14 cellular contexts compared by ENCODE assay signal in genomic region chr4:107392380-107392779, GRCh38.
DNase-seq lines count a peak whose midpoint lies in the region; TF ChIP-seq lines count a peak whose summit lies in the region.
"Had no signal": no experiment of that assay in that cellular context is flagged by ENCODE, and none has a peak within 500 bp of the region (broad histone marks: within the 10 kb centered on the region; RNA-seq: fewer than 3 reads in every experiment).

No MANE protein-coding gene starts in this region.

- H3K9me3 ChIP-seq in SK-N-MC (ENCODE audit: low read depth, low read length) (no peaks in the 10 kb centered on the region), suprapubic skin (no peaks in the 10 kb centered on the region)
- H3K9me3 ChIP-seq: SJCRH30 had no signal

- H3K4me1 ChIP-seq in suprapubic skin: peaks cover 6% of the 10 kb centered on the region
- H3K4me1 ChIP-seq: SJCRH30 had no signal

- no peak overlapping the region for H3K27ac Mint-ChIP-seq in HFFc6
- no peak overlapping the region for H3K27ac Mint-ChIP-seq in activated CD4-positive, alpha-beta T cell treated with anti-CD3 and anti-CD28 coated beads, Interleukin-2, amount 10 ng/mL, durations not matched to agents 24 days and 14 days
- H3K27ac Mint-ChIP-seq: CD8-positive, alpha-beta T cell had no signal

- peak overlapping the region; percentile 76 for H3K4me3 Mint-ChIP-seq in HFFc6
- H3K4me3 Mint-ChIP-seq in activated CD4-positive, alpha-beta T cell treated with anti-CD3 and anti-CD28 coated beads, Interleukin-2, amount 10 ng/mL, durations not matched to agents 24 days and 14 days: no peak overlapping the region
- H3K4me3 Mint-ChIP-seq: CD8-positive, alpha-beta T cell had no signal

- no peaks in the 10 kb centered on the region for H3K36me3 Mint-ChIP-seq in HFFc6 (ENCODE audit: low read depth)
- no peaks in the 10 kb centered on the region for H3K36me3 Mint-ChIP-seq in activated CD4-positive, alpha-beta T cell treated with anti-CD3 and anti-CD28 coated beads, Interleukin-2, amount 10 ng/mL, durations not matched to agents 24 days and 14 days (ENCODE audit: low read depth)
- H3K36me3 Mint-ChIP-seq: CD8-positive, alpha-beta T cell had no signal

- no peak for TF ChIP-seq CTCF in HFFc6 (IDR thresholded peaks at IDR 0.05)
- TF ChIP-seq CTCF in foreskin fibroblast (IDR thresholded peaks at IDR 0.05; ENCODE audit: low read depth, low read length): no peak
- no peak for TF ChIP-seq CTCF in suprapubic skin (IDR thresholded peaks at IDR 0.05)

- TF ChIP-seq EP300 in suprapubic skin (IDR thresholded peaks at IDR 0.05): no peak

- no peak for TF ChIP-seq POLR2A in suprapubic skin (IDR thresholded peaks at IDR 0.05)

- H3K9me3 Mint-ChIP-seq in HFFc6: no peaks in the 10 kb centered on the region
- H3K9me3 Mint-ChIP-seq in activated CD4-positive, alpha-beta T cell treated with anti-CD3 and anti-CD28 coated beads, Interleukin-2, amount 10 ng/mL, durations not matched to agents 24 days and 14 days: peaks cover 6% of the 10 kb centered on the region
- H3K9me3 Mint-ChIP-seq: CD8-positive, alpha-beta T cell had no signal

- H3K36me3 ChIP-seq in SK-N-MC (ENCODE audit: insufficient read depth, low read length) (0 out of 2 replicates have a peak, but pooled peaks cover under 1% of the 10 kb centered on the region), suprapubic skin (no peaks in the 10 kb centered on the region)
- H3K36me3 ChIP-seq: SJCRH30 had no signal

- H3K4me1 Mint-ChIP-seq in HFFc6 (ENCODE audit: low read depth): peaks cover 17% of the 10 kb centered on the region
- H3K4me1 Mint-ChIP-seq in activated CD4-positive, alpha-beta T cell treated with anti-CD3 and anti-CD28 coated beads, Interleukin-2, amount 10 ng/mL, durations not matched to agents 24 days and 14 days: no peaks in the 10 kb centered on the region

- DNase-seq in HFFc6 (no peak), SK-N-MC (ENCODE audit: low read depth, low spot score) (no peak), foreskin fibroblast (peak; percentile 9 to 38), suprapubic skin (ENCODE audit: low spot score in 2 of 2) (no peak), AML-193 (lab: John Stamatoyannopoulos, UW) (no peak), occipital lobe (lab: John Stamatoyannopoulos, UW) (no peak)
- no peak for DNase-seq in activated CD4-positive, alpha-beta T cell treated with anti-CD3 and anti-CD28 coated beads, Interleukin-2, amount 10 ng/mL, durations not matched to agents 24 days and 14 days
- DNase-seq: CD8-positive, alpha-beta T cell; DMS79 treated with DMSO at 0.1 percent for 48 hours; GDM1; NCI-H1436; NCI-H2029 treated with DMSO at 0.1 percent for 48 hours; NCI-H510A; SJCRH30 had no signal

- no peaks in the 10 kb centered on the region for H3K27me3 ChIP-seq in suprapubic skin
- H3K27me3 ChIP-seq: SJCRH30 had no signal

- H3K4me3 ChIP-seq in SK-N-MC (peak overlapping the region; percentile 50), foreskin fibroblast (ENCODE audit: low read depth in 1 of 2, low read length in 2 of 2) (peak overlapping the region in 1 of 2 donors; percentile 13), suprapubic skin (no peak overlapping the region)
- H3K4me3 ChIP-seq: SJCRH30 had no signal

- peaks cover 3% of the 10 kb centered on the region for H3K27me3 Mint-ChIP-seq in HFFc6 (ENCODE audit: insufficient read depth)
- H3K27me3 Mint-ChIP-seq in activated CD4-positive, alpha-beta T cell treated with anti-CD3 and anti-CD28 coated beads, Interleukin-2, amount 10 ng/mL, durations not matched to agents 24 days and 14 days: no peaks in the 10 kb centered on the region

- 77% methylated on average over 3 of the region's 3 CpGs for WGBS in suprapubic skin

- intact Hi-C loops in activated CD4-positive, alpha-beta T cell treated with anti-CD3 and anti-CD28 coated beads, Interleukin-2, amount 10 ng/mL, durations not matched to agents 24 days and 14 days (cut with micrococcal nuclease): no loop called here

- peak overlapping the region; percentile 69 for H3K9ac ChIP-seq in SK-N-MC (ENCODE audit: insufficient read length)

- H3K27ac ChIP-seq in SK-N-MC: peak overlapping the region; percentile 99
- peak overlapping the region; percentile 34 for H3K27ac ChIP-seq in suprapubic skin
- H3K27ac ChIP-seq: SJCRH30 had no signal

Comparison
In these comparisons a context has a peak if more than half of its experiments do, and no peak if none do; other contexts are left out.
1. DNase-seq: peak in foreskin fibroblast (2 of 2); none in HFFc6 (single experiment), SK-N-MC (single experiment), suprapubic skin (0 of 2), AML-193 (0 of 2), activated CD4-positive, alpha-beta T cell treated with anti-CD3 and anti-CD28 coated beads, Interleukin-2, amount 10 ng/mL, durations not matched to agents 24 days and 14 days (single experiment) and occipital lobe (single experiment).